7 cellular contexts compared by ENCODE assay signal in genomic region chr17:50128441-50129302, GRCh38. TPM values are rescaled to one million over a fixed set of nuclear protein-coding genes. Genes with fewer than 3 reads are reported as not detected.
DNase-seq lines count a peak whose midpoint lies in the region; ATAC-seq and TF ChIP-seq lines count a peak whose summit lies in the region.

No MANE protein-coding gene starts in this region.

- H3K9me3 ChIP-seq in HEK293 (ENCODE audit: control insufficient read depth, insufficient read depth, low read depth, low read length) (no peaks in the 10 kb centered on the region), iPS-18a (ENCODE audit: control insufficient read depth, low read depth, low read length) (no peaks in the 10 kb centered on the region), skeletal muscle tissue (ENCODE audit: control insufficient read depth in 3 of 3, low read length in 3 of 3) (no peaks in the 10 kb centered on the region)

- H3K27me3 Mint-ChIP-seq in activated CD8-positive, alpha-beta T cell treated with anti-CD3 and anti-CD28 coated beads, Interleukin-2, amount 10 ng/mL, durations not matched to agents 7 days and 5 days (ENCODE audit: low read depth): peaks cover 37% of the 10 kb centered on the region

- POLR2A ChIA-PET in HEK293 (lab: Yijun Ruan, JAX): interaction anchor here (0.7 kb wide), 1 partner anchor 19 kb away, joined by 6 read pairs; no protein-coding TSS in a partner anchor
- POLR2A ChIA-PET in activated CD8-positive, alpha-beta T cell treated with anti-CD3 and anti-CD28 coated beads, Interleukin-2, amount 10 ng/mL, durations not matched to agents 7 days and 5 days (lab: Charles Lee): interaction anchor here (1.0 kb wide), 1 partner anchor 10 kb away, joined by 3 read pairs; no protein-coding TSS in a partner anchor

- H3K36me3 ChIP-seq in HEK293 (ENCODE audit: control insufficient read depth in 2 of 2, insufficient read depth in 1 of 2, low read length in 2 of 2): peaks cover 0 to 9% of the 10 kb centered on the region in 2 experiments; a peak in 1 of 3 replicates
- no peaks in the 10 kb centered on the region for H3K36me3 ChIP-seq in iPS-18a (ENCODE audit: control insufficient read depth, low read depth, low read length)
- no peaks in the 10 kb centered on the region for H3K36me3 ChIP-seq in skeletal muscle tissue (ENCODE audit: control insufficient read depth in 3 of 3, insufficient read depth in 3 of 3, low read length in 3 of 3)

- H3K4me1 ChIP-seq in HEK293 (ENCODE audit: control insufficient read depth, insufficient read depth, low read length) (peaks cover 6% of the 10 kb centered on the region), iPS-18a (ENCODE audit: control insufficient read depth, low read depth, low read length) (peaks cover 26% of the 10 kb centered on the region), skeletal muscle tissue (ENCODE audit: control insufficient read depth in 3 of 3, insufficient read depth in 3 of 3, low read length in 3 of 3) (peaks cover 35 to 46% (median 39%) of the 10 kb centered on the region in 3 donors)

- CTCF ChIA-PET in HEK293 (lab: Yijun Ruan, JAX): interaction anchor here (0.6 to 0.7 kb wide), 2 partner anchors 45 to 49 kb away, joined by 3 read pairs; no protein-coding TSS in a partner anchor
- CTCF ChIA-PET in activated CD8-positive, alpha-beta T cell treated with anti-CD3 and anti-CD28 coated beads, Interleukin-2, amount 10 ng/mL, durations not matched to agents 7 days and 5 days (lab: Charles Lee): no interaction called here

- no peaks in the 10 kb centered on the region for H3K9me3 Mint-ChIP-seq in activated CD8-positive, alpha-beta T cell treated with anti-CD3 and anti-CD28 coated beads, Interleukin-2, amount 10 ng/mL, durations not matched to agents 7 days and 5 days (ENCODE audit: insufficient read depth)

- H3K9ac ChIP-seq in iPS-18a (ENCODE audit: low read length) (no peak overlapping the region), skeletal muscle tissue (ENCODE audit: low read depth in 1 of 3, low read length in 3 of 3) (peak overlapping the region in 2 of 3 donors; percentile 53 to 57)

- ATAC-seq in activated CD8-positive, alpha-beta T cell treated with anti-CD3 and anti-CD28 coated beads, Interleukin-2, amount 10 ng/mL, durations not matched to agents 7 days and 5 days: no peak
- ATAC-seq in HG03457 (IDR thresholded peaks at IDR 0.05; ENCODE audit: unreplicated experiment) (no peak), GM21825 (IDR thresholded peaks at IDR 0.05; ENCODE audit: unreplicated experiment) (no peak)

- H3K27ac Mint-ChIP-seq in activated CD8-positive, alpha-beta T cell treated with anti-CD3 and anti-CD28 coated beads, Interleukin-2, amount 10 ng/mL, durations not matched to agents 7 days and 5 days: peak overlapping the region; percentile 13

- peaks cover 8% of the 10 kb centered on the region for H3K36me3 Mint-ChIP-seq in activated CD8-positive, alpha-beta T cell treated with anti-CD3 and anti-CD28 coated beads, Interleukin-2, amount 10 ng/mL, durations not matched to agents 7 days and 5 days (ENCODE audit: low read depth)

- H3K4me3 ChIP-seq in HEK293 (ENCODE audit: low read depth, low read length) (no peak overlapping the region), iPS-18a (ENCODE audit: low read length) (peak overlapping the region; percentile 45), skeletal muscle tissue (ENCODE audit: low read length in 3 of 3) (peak overlapping the region; percentile 17 to 54 (median 41))

- peaks cover 34% of the 10 kb centered on the region for H3K4me1 Mint-ChIP-seq in activated CD8-positive, alpha-beta T cell treated with anti-CD3 and anti-CD28 coated beads, Interleukin-2, amount 10 ng/mL, durations not matched to agents 7 days and 5 days (ENCODE audit: low read depth)

- H3K4me3 Mint-ChIP-seq in activated CD8-positive, alpha-beta T cell treated with anti-CD3 and anti-CD28 coated beads, Interleukin-2, amount 10 ng/mL, durations not matched to agents 7 days and 5 days: peak overlapping the region; percentile 20

- no peak for DNase-seq in activated CD8-positive, alpha-beta T cell treated with anti-CD3 and anti-CD28 coated beads, Interleukin-2, amount 10 ng/mL, durations not matched to agents 7 days and 5 days
- DNase-seq in cortex of kidney (lab: John Stamatoyannopoulos, UW): no peak

- peaks cover 22% of the 10 kb centered on the region for H3K27me3 ChIP-seq in iPS-18a (ENCODE audit: control insufficient read depth, insufficient read depth, low read length)
- H3K27me3 ChIP-seq in skeletal muscle tissue (ENCODE audit: control insufficient read depth in 3 of 3, insufficient read depth in 3 of 3, low read length in 3 of 3): no peaks in the 10 kb centered on the region

- H3K27ac ChIP-seq in HEK293 (ENCODE audit: extremely low read depth, low read depth, low read length) (no peak overlapping the region), iPS-18a (ENCODE audit: low read length) (no peak overlapping the region), skeletal muscle tissue (ENCODE audit: low read depth, low read length) (no peak overlapping the region)

- TF ChIP-seq CTCF in HEK293 (tag by site-specific recombination; IDR thresholded peaks at IDR 0.05): no peak

TF ChIP-seq in HEK293, 187 proteins besides CTCF, POLR2A, EP300 and RAD21 (continues in another document):
- TF ChIP-seq OSR2 (tag by site-specific recombination; IDR thresholded peaks at IDR 0.05) (no peak), ZNF239 (tag by site-specific recombination; IDR thresholded peaks at IDR 0.05) (no peak), ZNF23 (tag by site-specific recombination; IDR thresholded peaks at IDR 0.05; ENCODE audit: borderline replicate concordance) (no peak), ZNF10 (tag by site-specific recombination; IDR thresholded peaks at IDR 0.05) (no peak), ZNF670 (tag by site-specific recombination; IDR thresholded peaks at IDR 0.05; ENCODE audit: low read depth) (no peak), ZNF514 (tag by site-specific recombination; IDR thresholded peaks at IDR 0.05) (no peak), ZNF629 (tag by site-specific recombination; IDR thresholded peaks at IDR 0.05) (no peak), ZNF404 (tag by site-specific recombination; IDR thresholded peaks at IDR 0.05) (no peak)
- TF ChIP-seq, protein P1, sequence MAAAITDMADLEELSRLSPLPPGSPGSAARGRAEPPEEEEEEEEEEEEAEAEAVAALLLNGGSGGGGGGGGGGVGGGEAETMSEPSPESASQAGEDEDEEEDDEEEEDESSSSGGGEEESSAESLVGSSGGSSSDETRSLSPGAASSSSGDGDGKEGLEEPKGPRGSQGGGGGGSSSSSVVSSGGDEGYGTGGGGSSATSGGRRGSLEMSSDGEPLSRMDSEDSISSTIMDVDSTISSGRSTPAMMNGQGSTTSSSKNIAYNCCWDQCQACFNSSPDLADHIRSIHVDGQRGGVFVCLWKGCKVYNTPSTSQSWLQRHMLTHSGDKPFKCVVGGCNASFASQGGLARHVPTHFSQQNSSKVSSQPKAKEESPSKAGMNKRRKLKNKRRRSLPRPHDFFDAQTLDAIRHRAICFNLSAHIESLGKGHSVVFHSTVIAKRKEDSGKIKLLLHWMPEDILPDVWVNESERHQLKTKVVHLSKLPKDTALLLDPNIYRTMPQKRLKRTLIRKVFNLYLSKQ (tag by site-specific recombination; IDR thresholded peaks at IDR 0.05; ENCODE audit: borderline replicate concordance): no peak
- TF ChIP-seq, protein P2, sequence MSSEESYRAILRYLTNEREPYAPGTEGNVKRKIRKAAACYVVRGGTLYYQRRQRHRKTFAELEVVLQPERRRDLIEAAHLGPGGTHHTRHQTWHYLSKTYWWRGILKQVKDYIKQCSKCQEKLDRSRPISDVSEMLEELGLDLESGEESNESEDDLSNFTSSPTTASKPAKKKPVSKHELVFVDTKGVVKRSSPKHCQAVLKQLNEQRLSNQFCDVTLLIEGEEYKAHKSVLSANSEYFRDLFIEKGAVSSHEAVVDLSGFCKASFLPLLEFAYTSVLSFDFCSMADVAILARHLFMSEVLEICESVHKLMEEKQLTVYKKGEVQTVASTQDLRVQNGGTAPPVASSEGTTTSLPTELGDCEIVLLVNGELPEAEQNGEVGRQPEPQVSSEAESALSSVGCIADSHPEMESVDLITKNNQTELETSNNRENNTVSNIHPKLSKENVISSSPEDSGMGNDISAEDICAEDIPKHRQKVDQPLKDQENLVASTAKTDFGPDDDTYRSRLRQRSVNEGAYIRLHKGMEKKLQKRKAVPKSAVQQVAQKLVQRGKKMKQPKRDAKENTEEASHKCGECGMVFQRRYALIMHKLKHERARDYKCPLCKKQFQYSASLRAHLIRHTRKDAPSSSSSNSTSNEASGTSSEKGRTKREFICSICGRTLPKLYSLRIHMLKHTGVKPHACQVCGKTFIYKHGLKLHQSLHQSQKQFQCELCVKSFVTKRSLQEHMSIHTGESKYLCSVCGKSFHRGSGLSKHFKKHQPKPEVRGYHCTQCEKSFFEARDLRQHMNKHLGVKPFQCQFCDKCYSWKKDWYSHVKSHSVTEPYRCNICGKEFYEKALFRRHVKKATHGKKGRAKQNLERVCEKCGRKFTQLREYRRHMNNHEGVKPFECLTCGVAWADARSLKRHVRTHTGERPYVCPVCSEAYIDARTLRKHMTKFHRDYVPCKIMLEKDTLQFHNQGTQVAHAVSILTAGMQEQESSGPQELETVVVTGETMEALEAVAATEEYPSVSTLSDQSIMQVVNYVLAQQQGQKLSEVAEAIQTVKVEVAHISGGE (tag by site-specific recombination; conservative IDR thresholded peaks at IDR 0.05; ENCODE audit: low read depth): no peak; the same call in 1 of the 2 replicates

RNA-seq across cellular contexts. Expression of gene SAMD14, which starts 1.3 kb away (rescaled TPM):
- under 1 TPM; 0.50 to 0.55 TPM for total RNA-seq in activated CD8-positive, alpha-beta T cell treated with anti-CD3 and anti-CD28 coated beads, Interleukin-2, amount 10 ng/mL, durations not matched to agents 7 days and 5 days
- total RNA-seq in skeletal muscle tissue: 1.0 TPM

RNA-seq across cellular contexts. Expression of gene PPP1R9B, which starts 21.8 kb away (rescaled TPM):
- total RNA-seq in activated CD8-positive, alpha-beta T cell treated with anti-CD3 and anti-CD28 coated beads, Interleukin-2, amount 10 ng/mL, durations not matched to agents 7 days and 5 days: 100 to 1,000 TPM; 113 to 115 TPM
- total RNA-seq in skeletal muscle tissue: 19.3 TPM

RNA-seq across cellular contexts. Expression of gene PDK2, which starts 33.5 kb away (rescaled TPM):
- total RNA-seq in activated CD8-positive, alpha-beta T cell treated with anti-CD3 and anti-CD28 coated beads, Interleukin-2, amount 10 ng/mL, durations not matched to agents 7 days and 5 days: 10 to 100 TPM; 18.1 to 21.2 TPM
- total RNA-seq in skeletal muscle tissue: 18.8 TPM

RNA-seq across cellular contexts. Expression of gene SGCA, which starts 37.1 kb away (rescaled TPM):
- not detected for total RNA-seq in activated CD8-positive, alpha-beta T cell treated with anti-CD3 and anti-CD28 coated beads, Interleukin-2, amount 10 ng/mL, durations not matched to agents 7 days and 5 days
- total RNA-seq in skeletal muscle tissue: 158 TPM
